Comparison of ENCODE assay signal across 1 cellular context in the genomic region with DNA sequence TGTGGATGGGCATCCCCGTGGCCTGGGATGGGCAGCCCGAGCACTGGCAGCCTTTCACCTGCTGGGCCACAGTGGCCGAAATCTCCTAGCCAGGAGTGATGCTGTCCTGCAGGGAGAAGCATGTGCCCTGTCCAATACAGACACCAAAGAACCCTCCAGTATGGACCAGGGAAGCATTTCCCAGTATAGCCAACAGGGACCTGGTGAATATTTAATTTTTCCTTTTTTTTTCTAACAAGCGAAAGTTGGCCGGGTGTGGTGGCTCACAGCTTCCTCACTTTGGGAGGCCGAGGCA.
TF ChIP-seq lines count a peak whose summit lies in the region.

No MANE protein-coding gene starts in this region.

TF ChIP-seq in A549, 52 proteins besides CTCF, POLR2A, EP300 and RAD21:
- TF ChIP-seq HEYL (CRISPR knock-in tag; IDR thresholded peaks at IDR 0.05) = no peak
- TF ChIP-seq BHLHE40 (IDR thresholded peaks at IDR 0.05; ENCODE audit: low read depth, low read length) = no peak
- no peak for TF ChIP-seq EHMT2 (IDR thresholded peaks at IDR 0.05; ENCODE audit: low read depth)
- no peak for TF ChIP-seq SREBF2 (IDR thresholded peaks at IDR 0.05)
